Comparison of ENCODE assay signal across 6 cellular contexts in the genomic region with DNA sequence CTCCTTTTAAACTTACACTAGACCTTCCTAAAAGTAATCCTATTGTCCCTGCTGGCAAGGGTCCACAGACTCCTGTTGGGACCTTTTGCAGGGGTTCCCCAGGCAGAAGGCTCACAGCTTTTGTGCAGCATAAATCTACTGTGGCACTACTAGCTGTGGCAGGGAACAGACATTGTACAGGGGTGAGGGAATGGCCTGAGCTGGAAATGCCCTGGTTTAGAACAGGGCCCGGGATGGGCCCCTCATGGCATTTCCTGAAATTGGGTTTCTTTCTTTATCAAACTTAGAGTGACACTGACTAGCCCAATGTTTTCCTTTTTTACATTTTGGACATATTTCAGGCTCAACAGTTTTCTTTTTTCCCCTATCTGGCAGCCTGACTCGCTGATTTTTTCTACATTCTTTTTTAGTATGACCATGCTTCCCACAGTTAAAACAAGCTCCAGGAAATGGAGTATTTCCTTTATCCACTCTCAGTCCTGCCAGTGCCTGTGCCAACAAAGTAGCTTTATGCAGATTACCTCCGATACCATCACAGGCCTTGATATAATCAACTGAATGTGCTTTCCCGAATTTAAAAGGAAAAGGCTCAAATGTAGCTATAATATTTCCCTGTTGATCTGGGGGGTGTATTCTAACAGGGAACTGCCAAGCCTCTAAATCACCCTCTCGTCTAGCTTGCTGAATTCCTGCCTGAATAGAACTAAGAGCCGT. TPM values are rescaled to one million over a fixed set of nuclear protein-coding genes. Genes with fewer than 3 reads are reported as not detected.
DNase-seq lines count a peak whose midpoint lies in the region; ATAC-seq and TF ChIP-seq lines count a peak whose summit lies in the region.
"Not testable (repeated sequence)": the region's sequence is repeated elsewhere in the genome, so short reads cannot be mapped to it uniquely, and the experiment has no call there.

No MANE protein-coding gene starts in this region.

- not testable (repeated sequence) for H4K20me1 ChIP-seq in IMR-90 (ENCODE audit: insufficient read depth, low read length)

- H3K27ac Mint-ChIP-seq in osteocyte (ENCODE audit: unreplicated experiment) = peak overlapping the region; percentile 91

- BruUV-seq in IMR-90 (replicated peaks; lab: Mats Ljungman, UMichigan) = not testable (repeated sequence)

- not testable (repeated sequence) for TF ChIP-seq POLR2A in IMR-90 (IDR thresholded peaks at IDR 0.05; ENCODE audit: low read depth, low read length)

- H3K23ac ChIP-seq in IMR-90 (ENCODE audit: low read depth, low read length) = not testable (repeated sequence)

- H3K9me1 ChIP-seq in IMR-90 (ENCODE audit: insufficient read depth, low read length) = not testable (repeated sequence)

- not testable (repeated sequence) for H2BK5ac ChIP-seq in IMR-90 (ENCODE audit: low read depth, low read length, poor library complexity, severe bottlenecking)

- intact Hi-C loops in IMR-90 (cut with micrococcal nuclease); ascending aorta (cut with DNase I); lower lobe of right lung (cut with DNase I): not testable (repeated sequence)

- in situ Hi-C loops in IMR-90 (cut with MboI; ENCODE audit: low sequenced_read_pairs) = not testable (repeated sequence)

- H3K4me3 ChIP-seq in IMR-90 (ENCODE audit: insufficient read depth, low read depth, low read length); ascending aorta; lower lobe of right lung: not testable (repeated sequence)
- peak overlapping the region; percentile 24 for H3K4me3 ChIP-seq in thoracic aorta

- H3K4me2 ChIP-seq in IMR-90 (ENCODE audit: low read depth, low read length) = peak overlapping the region; percentile 50; the same call in 1 of the 2 replicates

- not testable (repeated sequence) for ATAC-seq in IMR-90 (ENCODE audit: low read depth); lower lobe of right lung; thoracic aorta (ENCODE audit: insufficient number of reproducible peaks, low FRiP score, low read depth)

- POLR2A ChIA-PET in IMR-90 (lab: Charles Lee; ENCODE audit: unreplicated experiment) = not testable (repeated sequence)

- H3K56ac ChIP-seq in IMR-90 (ENCODE audit: extremely low read depth, insufficient read depth, low read length) = not testable (repeated sequence)

- not testable (repeated sequence) for H4K5ac ChIP-seq in IMR-90 (ENCODE audit: low read depth, low read length)

- not testable (repeated sequence) for H2BK20ac ChIP-seq in IMR-90 (ENCODE audit: low read depth, low read length)

- not testable (repeated sequence) for H3K27ac ChIP-seq in IMR-90 (ENCODE audit: insufficient read depth, low read length)
- peak overlapping the region; percentile 75 to 78 for H3K27ac ChIP-seq in ascending aorta
- peak overlapping the region; percentile 24 for H3K27ac ChIP-seq in lower lobe of right lung
- peak overlapping the region; percentile 48 to 84 for H3K27ac ChIP-seq in thoracic aorta

- H3K9me3 ChIP-seq in IMR-90 (ENCODE audit: control insufficient read depth, insufficient read depth, low read length); ascending aorta; lower lobe of right lung; thoracic aorta: not testable (repeated sequence)

- not testable (repeated sequence) for H2AK9ac ChIP-seq in IMR-90 (replicated peaks; ENCODE audit: low read depth, low read length, poor library complexity)

- not testable (repeated sequence) for H3K4me1 ChIP-seq in IMR-90 (ENCODE audit: control insufficient read depth, insufficient read depth, low read length); lower lobe of right lung
- peaks cover 11 to 12% of the 10 kb centered on the region in 2 donors for H3K4me1 ChIP-seq in ascending aorta
- H3K4me1 ChIP-seq in thoracic aorta (ENCODE audit: control insufficient read depth in 1 of 2, low read depth in 2 of 2) = peaks cover 14 to 32% of the 10 kb centered on the region in 2 donors

- not testable (repeated sequence) for H4K91ac ChIP-seq in IMR-90 (ENCODE audit: insufficient read depth, low read depth, low read length)

- H2AK5ac ChIP-seq in IMR-90 (ENCODE audit: low read depth, low read length) = not testable (repeated sequence)

- H3K27me3 ChIP-seq in IMR-90 (ENCODE audit: control insufficient read depth, insufficient read depth, low read length); ascending aorta; lower lobe of right lung (ENCODE audit: low read depth); thoracic aorta (replicated peaks; ENCODE audit: insufficient read depth): not testable (repeated sequence)

- not testable (repeated sequence) for H3K4me3 Mint-ChIP-seq in osteocyte (ENCODE audit: unreplicated experiment)

- not testable (repeated sequence) for TF ChIP-seq CTCF in IMR-90 (conservative IDR thresholded peaks at IDR 0.05; ENCODE audit: low read depth, low read length); ascending aorta (IDR thresholded peaks at IDR 0.05); lower lobe of right lung (IDR thresholded peaks at IDR 0.05); osteocyte (IDR thresholded peaks at IDR 0.05); thoracic aorta (IDR thresholded peaks at IDR 0.05)

- not testable (repeated sequence) for H3K36me3 ChIP-seq in IMR-90 (ENCODE audit: control insufficient read depth, insufficient read depth, low read length); ascending aorta; lower lobe of right lung; thoracic aorta

- CTCF ChIA-PET in IMR-90 (lab: Yijun Ruan, JAX) = interaction anchor here (0.6 kb wide), 1 partner anchor 33 kb away, joined by 4 read pairs; no protein-coding TSS in a partner anchor

- dilution Hi-C loops in IMR-90 (cut with HindIII; ENCODE audit: low sequenced_read_pairs, unreplicated experiment) = not testable (repeated sequence)

- not testable (repeated sequence) for H3K36me3 Mint-ChIP-seq in osteocyte (ENCODE audit: unreplicated experiment)

- not testable (repeated sequence) for H3K27me3 Mint-ChIP-seq in osteocyte (ENCODE audit: unreplicated experiment)

- not testable (repeated sequence) for DNase-seq in IMR-90; ascending aorta (ENCODE audit: low spot score in 2 of 2); lower lobe of right lung; osteocyte (ENCODE audit: extremely low spot score, unreplicated experiment); thoracic aorta (ENCODE audit: low spot score)
- peak; percentile 36 for DNase-seq in dermis blood vessel endothelial cell

- not testable (repeated sequence) for H3K4ac ChIP-seq in IMR-90 (ENCODE audit: low read depth, low read length)

- no CpG with 5 or more reads among the region's 6 CpGs for WGBS in IMR-90 (ENCODE audit: extremely low coverage in 2 of 2, insufficient read length in 1 of 2), 2 experiments

- not testable (repeated sequence) for H2BK120ac ChIP-seq in IMR-90 (ENCODE audit: low read depth, low read length)

- H3K14ac ChIP-seq in IMR-90 (replicated peaks; ENCODE audit: low read depth, low read length) = not testable (repeated sequence)

- not testable (repeated sequence) for H4K8ac ChIP-seq in IMR-90 (ENCODE audit: low read depth in 2 of 2, low read length in 2 of 2)

- TF ChIP-seq RAD21 in IMR-90 (IDR thresholded peaks at IDR 0.05; ENCODE audit: low read length) = not testable (repeated sequence)

- not testable (repeated sequence) for H3K79me1 ChIP-seq in IMR-90 (ENCODE audit: low read depth in 1 of 2, low read length in 2 of 2)

- H3K18ac ChIP-seq in IMR-90 (ENCODE audit: low read depth, low read length) = not testable (repeated sequence)

- H2AFZ ChIP-seq in IMR-90 (replicated peaks; ENCODE audit: low read length, poor library complexity) = not testable (repeated sequence)

- not testable (repeated sequence) for H3K9me3 Mint-ChIP-seq in osteocyte (ENCODE audit: unreplicated experiment)

- not testable (repeated sequence) for H3K9ac ChIP-seq in IMR-90 (ENCODE audit: low read depth, low read length)

- peaks cover 61% of the 10 kb centered on the region for H3K4me1 Mint-ChIP-seq in osteocyte (ENCODE audit: unreplicated experiment)

- H2BK15ac ChIP-seq in IMR-90 (ENCODE audit: low read depth, low read length) = not testable (repeated sequence)

RNA-seq across cellular contexts. Expression of a gene that starts 22.7 kb away (rescaled TPM):
- total RNA-seq in IMR-90 (2012; rRNA removed) (145 and 216 TPM in 2 replicates), ascending aorta (56.5 TPM), dermis blood vessel endothelial cell (15.1 and 23.3 TPM in 2 replicates), lower lobe of right lung (14.2 TPM), osteocyte (157 and 169 TPM in 2 replicates), thoracic aorta (10 to 100 TPM; 80.4 to 91.9 TPM)
- polyA plus RNA-seq in IMR-90 (2012; rRNA removed) = 264 and 278 TPM in 2 replicates
- polyA plus RNA-seq in IMR-90 (2012; cell fraction: cytosol; rRNA removed) = 100 and 104 TPM in 2 replicates
- 23.5 and 101 TPM in 2 replicates for polyA plus RNA-seq in IMR-90 (2012; cell fraction: nucleus; rRNA removed; ENCODE audit: low replicate concordance)
